14 cellular contexts compared by ENCODE assay signal in the genomic region with DNA sequence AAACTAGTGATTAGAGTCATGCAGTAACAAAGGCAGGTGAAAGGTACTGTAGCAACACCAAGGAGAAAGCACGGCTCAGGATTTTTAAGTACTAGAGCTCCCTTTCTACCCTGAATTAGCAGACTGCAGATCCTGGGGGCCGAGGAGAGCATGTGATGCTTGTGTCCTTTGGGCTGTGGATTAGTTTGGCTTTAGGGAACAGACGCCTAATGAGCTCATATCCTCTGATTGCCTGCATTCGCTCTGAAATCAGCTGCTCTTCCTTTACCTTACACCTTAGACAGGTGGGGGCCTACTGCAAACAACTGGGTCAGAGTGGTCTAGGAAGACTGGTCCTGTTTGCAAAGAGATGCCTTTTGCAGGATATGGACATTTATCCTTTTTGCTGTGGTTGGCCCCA. TPM values are rescaled to one million over a fixed set of nuclear protein-coding genes. Genes with fewer than 3 reads are reported as not detected.
DNase-seq lines count a peak whose midpoint lies in the region; ATAC-seq and TF ChIP-seq lines count a peak whose summit lies in the region.
"Had no signal": no experiment of that assay in that cellular context is flagged by ENCODE, and none has a peak within 500 bp of the region (broad histone marks: within the 10 kb centered on the region; RNA-seq: fewer than 3 reads in every experiment).

No MANE protein-coding gene starts in this region.

- H3K36me3 ChIP-seq in DND-41 (ENCODE audit: insufficient read depth, low read length): peaks cover 36% of the 10 kb centered on the region; the same call in 1 of the 2 replicates
- H3K36me3 ChIP-seq in naive thymus-derived CD4-positive, alpha-beta T cell (ENCODE audit: control insufficient read depth in 2 of 3, insufficient read depth in 3 of 3, low read length in 3 of 3): peaks cover 0 to 38% (median 13%) of the 10 kb centered on the region in 3 experiments
- H3K36me3 ChIP-seq: BE2C, HAP-1 had no signal

- no peak for TF ChIP-seq CTCF in DND-41 (IDR thresholded peaks at IDR 0.05; ENCODE audit: borderline replicate concordance, extremely low read depth, low read length, poor library complexity, severe bottlenecking)
- TF ChIP-seq CTCF in brain (conservative IDR thresholded peaks at IDR 0.05): no peak

- no peak overlapping the region for H3K4me3 ChIP-seq in DND-41 (ENCODE audit: low read depth in 1 of 2, low read length in 2 of 2)
- no peak overlapping the region for H3K4me3 ChIP-seq in naive thymus-derived CD4-positive, alpha-beta T cell (ENCODE audit: low read length)
- H3K4me3 ChIP-seq: HAP-1 had no signal

- H3K9me3 Mint-ChIP-seq in brain: no peaks in the 10 kb centered on the region
- H3K9me3 Mint-ChIP-seq in naive thymus-derived CD4-positive, alpha-beta T cell: no peaks in the 10 kb centered on the region

- no peak overlapping the region for H3K27ac ChIP-seq in DND-41 (ENCODE audit: low read length)
- H3K27ac ChIP-seq in naive thymus-derived CD4-positive, alpha-beta T cell (ENCODE audit: low read depth, low read length): no peak overlapping the region

- no peaks in the 10 kb centered on the region; the same call in 1 of the 2 replicates for H4K20me1 ChIP-seq in DND-41 (ENCODE audit: insufficient read depth, low read length)

- peaks cover 22% of the 10 kb centered on the region for H3K36me3 Mint-ChIP-seq in brain
- H3K36me3 Mint-ChIP-seq in naive thymus-derived CD4-positive, alpha-beta T cell: peaks cover 10 to 18% (median 12%) of the 10 kb centered on the region in 5 donors

- peaks cover 4% of the 10 kb centered on the region for H3K27me3 Mint-ChIP-seq in brain
- no peaks in the 10 kb centered on the region for H3K27me3 Mint-ChIP-seq in naive thymus-derived CD4-positive, alpha-beta T cell

- H3K79me2 ChIP-seq in DND-41 (ENCODE audit: insufficient read depth, low read length): peaks cover 26% of the 10 kb centered on the region

- no peaks in the 10 kb centered on the region for H3K9me3 ChIP-seq in DND-41 (ENCODE audit: insufficient read depth, low read length, severe bottlenecking)
- H3K9me3 ChIP-seq in naive thymus-derived CD4-positive, alpha-beta T cell (ENCODE audit: control insufficient read depth in 2 of 3, low read length in 3 of 3): no peaks in the 10 kb centered on the region
- H3K9me3 ChIP-seq: BE2C had no signal

- H3K27me3 ChIP-seq in DND-41 (ENCODE audit: insufficient read depth, low read length, poor library complexity): no peaks in the 10 kb centered on the region
- H3K27me3 ChIP-seq in naive thymus-derived CD4-positive, alpha-beta T cell (ENCODE audit: control insufficient read depth in 2 of 2, insufficient read depth in 2 of 2, low read length in 2 of 2): no peaks in the 10 kb centered on the region
- H3K27me3 ChIP-seq: BE2C had no signal

- H3K27ac Mint-ChIP-seq in brain: peak overlapping the region in 1 of 5 experiments; percentile 86
- H3K27ac Mint-ChIP-seq in naive thymus-derived CD4-positive, alpha-beta T cell: peak overlapping the region in 7 of 9 donors; percentile 39 to 92 (median 85)

- H2AFZ ChIP-seq in DND-41 (ENCODE audit: low read depth, low read length): no peak overlapping the region

- CTCF ChIA-PET in naive thymus-derived CD4-positive, alpha-beta T cell (lab: Charles Lee): interaction anchor here (0.6 to 1.4 kb wide), 4 partner anchors 11 to 131 kb away, joined by 3 read pairs; no protein-coding TSS in a partner anchor

- POLR2A ChIA-PET in naive thymus-derived CD4-positive, alpha-beta T cell (lab: Charles Lee): interaction anchor here (0.7 to 1.5 kb wide), 5 partner anchors 10 to 161 kb away, joined by 3 to 4 read pairs (median 3); partner anchors contain the start of gene DTX3

- no peak for DNase-seq in DND-41
- DNase-seq in NCI-H82 treated with DMSO at 0.1 percent for 48 hours (lab: John Stamatoyannopoulos, UW; ENCODE audit: unreplicated experiment): peak; percentile 69
- no peak for DNase-seq in naive thymus-derived CD4-positive, alpha-beta T cell
- no peak for DNase-seq in GF-D8 (lab: John Stamatoyannopoulos, UW)
- DNase-seq in SK-N-DZ (ENCODE audit: low spot score): no peak
- DNase-seq: BE2C, NCI-H1436 treated with DMSO at 0.1 percent for 48 hours, NCI-H2081, NCI-H510A treated with DMSO at 0.1 percent for 48 hours, SHP77 had no signal

- intact Hi-C loops in naive thymus-derived CD4-positive, alpha-beta T cell (cut with micrococcal nuclease): no loop called here

- peaks cover 35% of the 10 kb centered on the region for H3K4me1 ChIP-seq in DND-41 (ENCODE audit: insufficient read depth, low read length)
- peaks cover 14 to 21% of the 10 kb centered on the region in 2 donors for H3K4me1 ChIP-seq in naive thymus-derived CD4-positive, alpha-beta T cell (ENCODE audit: control insufficient read depth in 2 of 2, insufficient read depth in 2 of 2, low read length in 2 of 2)
- H3K4me1 ChIP-seq: BE2C had no signal

- peak overlapping the region in 4 of 5 experiments; percentile 92 to 96 (median 94) for H3K4me3 Mint-ChIP-seq in brain
- peak overlapping the region in 1 of 10 donors; percentile 84 for H3K4me3 Mint-ChIP-seq in naive thymus-derived CD4-positive, alpha-beta T cell

- H3K4me1 Mint-ChIP-seq in brain: peaks cover 27% of the 10 kb centered on the region
- H3K4me1 Mint-ChIP-seq in naive thymus-derived CD4-positive, alpha-beta T cell: peaks cover 24 to 35% (median 26%) of the 10 kb centered on the region in 7 donors

- H3K9ac ChIP-seq in DND-41 (ENCODE audit: low read depth, low read length): no peak overlapping the region

- H3K4me2 ChIP-seq in DND-41 (ENCODE audit: insufficient read depth, low read length): peak overlapping the region; percentile 92; the same call in 1 of the 2 replicates

- ATAC-seq in DND-41 (ENCODE audit: insufficient read depth, low read depth): no peak
- no peak for ATAC-seq in naive thymus-derived CD4-positive, alpha-beta T cell
- no peak for ATAC-seq in HG03039 (IDR thresholded peaks at IDR 0.05; ENCODE audit: unreplicated experiment)

RNA-seq across cellular contexts. Expression of gene PIP4K2C, which starts 2.2 kb away (rescaled TPM):
- 43.7 TPM for polyA plus RNA-seq in brain (ENCODE audit: insufficient read depth, low read depth, low replicate concordance)
- total RNA-seq in naive thymus-derived CD4-positive, alpha-beta T cell: 10 to 100 TPM; 20.1 to 29.7 (median 21.9) TPM
- 10 to 100 TPM; 18.5 to 29.7 TPM for polyA plus RNA-seq in naive thymus-derived CD4-positive, alpha-beta T cell
- 21.4 and 26.5 TPM in 2 replicates for polyA plus RNA-seq in SK-N-DZ (2014; cell fraction: cytosol; rRNA removed)
- 19.3 and 24.9 TPM in 2 replicates for polyA plus RNA-seq in SK-N-DZ (2014; cell fraction: nucleus; rRNA removed)

RNA-seq across cellular contexts. Expression of gene DTX3, which starts 11.4 kb away (rescaled TPM):
- polyA plus RNA-seq in brain (ENCODE audit: insufficient read depth, low read depth, low replicate concordance): 100 TPM
- 10 to 100 TPM; 25.1 to 42.5 (median 35.6) TPM for total RNA-seq in naive thymus-derived CD4-positive, alpha-beta T cell
- polyA plus RNA-seq in naive thymus-derived CD4-positive, alpha-beta T cell: 1 to 10 TPM; 5.3 to 6.7 TPM
- 52.8 and 68.0 TPM in 2 replicates for polyA plus RNA-seq in SK-N-DZ (2014; cell fraction: cytosol; rRNA removed)
- polyA plus RNA-seq in SK-N-DZ (2014; cell fraction: nucleus; rRNA removed): 222 and 224 TPM in 2 replicates
- total RNA-seq: HT-29 had no signal

RNA-seq across cellular contexts. Expression of gene ARHGEF25, which starts 18.0 kb away (rescaled TPM):
- polyA plus RNA-seq in brain (ENCODE audit: insufficient read depth, low read depth, low replicate concordance): 47.2 TPM
- total RNA-seq in naive thymus-derived CD4-positive, alpha-beta T cell: 1 to 10 TPM in 1 of 5 experiments, under 1 TPM in 4; 0.29 to 1.2 (median 0.84) TPM
- not detected for polyA plus RNA-seq in naive thymus-derived CD4-positive, alpha-beta T cell
- 51.9 and 69.7 TPM in 2 replicates for polyA plus RNA-seq in SK-N-DZ (2014; cell fraction: cytosol; rRNA removed)
- polyA plus RNA-seq in SK-N-DZ (2014; cell fraction: nucleus; rRNA removed): 189 and 482 TPM in 2 replicates

RNA-seq across cellular contexts. Expression of gene B4GALNT1, which starts 39.8 kb away (rescaled TPM):
- polyA plus RNA-seq in brain (ENCODE audit: insufficient read depth, low read depth, low replicate concordance): 42.2 TPM
- total RNA-seq in naive thymus-derived CD4-positive, alpha-beta T cell: 1 to 10 TPM in 1 of 5 experiments, not detected in 4; 1.4 TPM
- polyA plus RNA-seq in naive thymus-derived CD4-positive, alpha-beta T cell: not detected
- polyA plus RNA-seq in SK-N-DZ (2014; cell fraction: cytosol; rRNA removed): 47.9 and 73.7 TPM in 2 replicates
- polyA plus RNA-seq in SK-N-DZ (2014; cell fraction: nucleus; rRNA removed): 154 and 191 TPM in 2 replicates

RNA-seq across cellular contexts. Expression of gene KIF5A, which starts 43.3 kb away (rescaled TPM):
- polyA plus RNA-seq in brain (ENCODE audit: insufficient read depth, low read depth, low replicate concordance): 127 TPM
- 1 to 10 TPM in 4 of 5 experiments, under 1 TPM in 1; 0.95 to 1.7 (median 1.0) TPM for total RNA-seq in naive thymus-derived CD4-positive, alpha-beta T cell
- polyA plus RNA-seq in naive thymus-derived CD4-positive, alpha-beta T cell: under 1 TPM; 0.06 to 0.09 TPM
- polyA plus RNA-seq in SK-N-DZ (2014; cell fraction: cytosol; rRNA removed): 18.1 and 20.0 TPM in 2 replicates
- 59.9 and 84.5 TPM in 2 replicates for polyA plus RNA-seq in SK-N-DZ (2014; cell fraction: nucleus; rRNA removed)
- total RNA-seq: HT-29 had no signal

Comparison
In these comparisons a context has a peak if more than half of its experiments do, and no peak if none do; other contexts are left out.
1. RNA of gene DTX3, which starts 11.4 kb away (polyA plus RNA-seq): 100 TPM in brain (single experiment); 5.3 to 6.7 TPM in naive thymus-derived CD4-positive, alpha-beta T cell; every median in the first group is over 10 times any median in the second.
2. RNA of gene ARHGEF25, which starts 18.0 kb away (polyA plus RNA-seq): 47.2 TPM in brain (single experiment); not detected in naive thymus-derived CD4-positive, alpha-beta T cell; every median in the first group is over 10 times any median in the second.